8 cellular contexts compared by ENCODE assay signal in genomic region chr15:78979456-78980320, GRCh38. TPM values are rescaled to one million over a fixed set of nuclear protein-coding genes. Genes with fewer than 3 reads are reported as not detected.
A peak's percentile ranks its signal among the peaks of the same experiment; 100 is the strongest.
DNase-seq lines count a peak whose midpoint lies in the region; ATAC-seq and TF ChIP-seq lines count a peak whose summit lies in the region.

No MANE protein-coding gene starts in this region.

- no peak overlapping the region for H3K4me3 Mint-ChIP-seq in activated CD8-positive, alpha-beta memory T cell treated with anti-CD3 and anti-CD28 coated beads, Interleukin-2, amount 10 ng/mL, durations not matched to agents 7 days and 5 days

- no peaks in the 10 kb centered on the region for H3K9me2 ChIP-seq in Loucy (replicated peaks; ENCODE audit: low read depth, low read length)

- H3K27me3 ChIP-seq in Loucy (ENCODE audit: insufficient read depth, low read length, poor library complexity, severe bottlenecking), result no peaks in the 10 kb centered on the region
- H3K27me3 ChIP-seq in tibial artery, result peaks cover 0 to 15% of the 10 kb centered on the region in 2 donors

- no peak overlapping the region for H3K4me3 ChIP-seq in Loucy (ENCODE audit: low read length, poor library complexity, severe bottlenecking)
- H3K4me3 ChIP-seq in tibial artery, result no peak overlapping the region

- H3K4me1 Mint-ChIP-seq in activated CD8-positive, alpha-beta memory T cell treated with anti-CD3 and anti-CD28 coated beads, Interleukin-2, amount 10 ng/mL, durations not matched to agents 7 days and 5 days, result peaks cover 11% of the 10 kb centered on the region

- no peak overlapping the region for H3K9ac ChIP-seq in Loucy (ENCODE audit: low read depth, low read length, poor library complexity, severe bottlenecking)

- intact Hi-C loops in tibial artery (cut with DNase I; ENCODE audit: low total_unique reads), result no loop called here

- no peak overlapping the region for H3K4me2 ChIP-seq in Loucy (ENCODE audit: low read depth, low read length, poor library complexity, severe bottlenecking)

- peaks cover 3% of the 10 kb centered on the region for H3K4me1 ChIP-seq in Loucy (ENCODE audit: insufficient read depth, low read length, poor library complexity, severe bottlenecking)
- peaks cover 0 to 7% (median 1%) of the 10 kb centered on the region in 4 donors for H3K4me1 ChIP-seq in tibial artery

- no peaks in the 10 kb centered on the region for H3K79me2 ChIP-seq in Loucy (ENCODE audit: insufficient read depth, low read length)

- H3K9me3 ChIP-seq in Loucy (ENCODE audit: insufficient read depth, low read depth, low read length), result no peaks in the 10 kb centered on the region
- H3K9me3 ChIP-seq in tibial artery, result no peaks in the 10 kb centered on the region

- peak; percentile 61 for ATAC-seq in activated CD8-positive, alpha-beta memory T cell treated with anti-CD3 and anti-CD28 coated beads, Interleukin-2, amount 10 ng/mL, durations not matched to agents 7 days and 5 days
- ATAC-seq in GM21360 (IDR thresholded peaks at IDR 0.05; ENCODE audit: unreplicated experiment), result no peak

- CTCF ChIA-PET in activated CD8-positive, alpha-beta memory T cell treated with anti-CD3 and anti-CD28 coated beads, Interleukin-2, amount 10 ng/mL, durations not matched to agents 7 days and 5 days (lab: Charles Lee), result interaction anchor here (0.7 to 3.2 kb wide), 14 partner anchors 9 to 150 kb away, joined by 3 to 10 read pairs (median 6); no protein-coding TSS in a partner anchor

- no peaks in the 10 kb centered on the region for H3K9me3 Mint-ChIP-seq in activated CD8-positive, alpha-beta memory T cell treated with anti-CD3 and anti-CD28 coated beads, Interleukin-2, amount 10 ng/mL, durations not matched to agents 7 days and 5 days (ENCODE audit: low read depth)

- H4K20me1 ChIP-seq in Loucy (ENCODE audit: insufficient read depth, low read length, poor library complexity, severe bottlenecking), result no peaks in the 10 kb centered on the region

- H3K36me3 ChIP-seq in Loucy (ENCODE audit: insufficient read depth, low read length) (no peaks in the 10 kb centered on the region), tibial artery (no peaks in the 10 kb centered on the region)

- no peaks in the 10 kb centered on the region for H3K36me3 Mint-ChIP-seq in activated CD8-positive, alpha-beta memory T cell treated with anti-CD3 and anti-CD28 coated beads, Interleukin-2, amount 10 ng/mL, durations not matched to agents 7 days and 5 days

- H3K27me3 Mint-ChIP-seq in activated CD8-positive, alpha-beta memory T cell treated with anti-CD3 and anti-CD28 coated beads, Interleukin-2, amount 10 ng/mL, durations not matched to agents 7 days and 5 days, result peaks cover 2% of the 10 kb centered on the region

- 0 out of 2 replicates have a peak overlapping the region, but pooled peaks have one; percentile 64 for H2AFZ ChIP-seq in Loucy (ENCODE audit: low read length)

- no peak overlapping the region for H3K27ac Mint-ChIP-seq in activated CD8-positive, alpha-beta memory T cell treated with anti-CD3 and anti-CD28 coated beads, Interleukin-2, amount 10 ng/mL, durations not matched to agents 7 days and 5 days

- TF ChIP-seq CTCF in Loucy (conservative IDR thresholded peaks at IDR 0.05; ENCODE audit: low read length), result peak; percentile 86
- peak; percentile 56 to 64 for TF ChIP-seq CTCF in tibial artery (IDR thresholded peaks at IDR 0.05)

- DNase-seq in activated CD8-positive, alpha-beta memory T cell treated with anti-CD3 and anti-CD28 coated beads, Interleukin-2, amount 10 ng/mL, durations not matched to agents 7 days and 5 days, result no peak
- no peak for DNase-seq in activated CD8-positive, alpha-beta memory T cell treated with anti-CD3 and anti-CD28 coated beads, Interleukin-2, amount 50 U/mL, for 4 hours
- DNase-seq in SKM-1 (lab: John Stamatoyannopoulos, UW; ENCODE audit: unreplicated experiment) (peak; percentile 23), ecto neural progenitor cell (ENCODE audit: low spot score) (peak; percentile 73), lung microvascular endothelial cell (ENCODE audit: low read depth in 2 of 2) (peak; percentile 77 to 81), tibial artery (peak in 1 of 2 donors; percentile 38)

- no peak overlapping the region for H3K27ac ChIP-seq in tibial artery

- no peaks in the 10 kb centered on the region for H3F3A ChIP-seq in Loucy (ENCODE audit: low read depth)

RNA-seq across cellular contexts. Expression of gene CTSH, which starts 34.8 kb away (rescaled TPM):
- total RNA-seq in activated CD8-positive, alpha-beta memory T cell treated with anti-CD3 and anti-CD28 coated beads, Interleukin-2, amount 10 ng/mL, durations not matched to agents 7 days and 5 days, result 10 to 100 TPM; 33.9 to 48.1 TPM
- 33.3 and 55.6 TPM in 2 replicates for total RNA-seq in lung microvascular endothelial cell

Comparison
In these comparisons a context has a peak if more than half of its experiments do, and no peak if none do; other contexts are left out.
1. DNase-seq: peak in SKM-1 (single experiment), ecto neural progenitor cell (single experiment) and lung microvascular endothelial cell (2 of 2); none in activated CD8-positive, alpha-beta memory T cell treated with anti-CD3 and anti-CD28 coated beads, Interleukin-2, amount 10 ng/mL, durations not matched to agents 7 days and 5 days (single experiment) and activated CD8-positive, alpha-beta memory T cell treated with anti-CD3 and anti-CD28 coated beads, Interleukin-2, amount 50 U/mL, for 4 hours (single experiment).